In genomic region chr3:9749663-9750555, GRCh38 we compare ENCODE assay signal across 1 cellular context.
TF ChIP-seq lines count a peak whose summit lies in the region.

Gene OGG1 (plus strand): TSS chr3:9749952. CDS start chr3:9750287, 335 bp downstream.

TF ChIP-seq in HepG2, 621 proteins besides CTCF, POLR2A, EP300 and RAD21 (continued from another document and continues in another):
- TF ChIP-seq DNMT1 (CRISPR knock-in tag; IDR thresholded peaks at IDR 0.05) (no peak), FOXO4 (CRISPR knock-in tag; conservative IDR thresholded peaks at IDR 0.05) (no peak), NCOA1 (CRISPR knock-in tag; IDR thresholded peaks at IDR 0.05) (no peak), HBP1 (CRISPR knock-in tag; IDR thresholded peaks at IDR 0.05; ENCODE audit: low read depth) (no peak), ZFP1 (CRISPR knock-in tag; IDR thresholded peaks at IDR 0.05) (no peak), TBP (CRISPR knock-in tag; IDR thresholded peaks at IDR 0.05) (no peak), FLYWCH1 (CRISPR knock-in tag; IDR thresholded peaks at IDR 0.05) (no peak), ZNF672 (CRISPR knock-in tag; IDR thresholded peaks at IDR 0.05) (no peak), SIN3B (IDR thresholded peaks at IDR 0.05; ENCODE audit: low read length) (no peak), ZNF567 (CRISPR knock-in tag; IDR thresholded peaks at IDR 0.05; ENCODE audit: borderline replicate concordance) (0 out of 2 replicates have a peak, but pooled peaks have one; percentile 67), ZNF30 (CRISPR knock-in tag; IDR thresholded peaks at IDR 0.05) (no peak), RARA (CRISPR knock-in tag; IDR thresholded peaks at IDR 0.05) (no peak), ZNF570 (CRISPR knock-in tag; IDR thresholded peaks at IDR 0.05; ENCODE audit: borderline replicate concordance) (no peak), ZNF747 (CRISPR knock-in tag; IDR thresholded peaks at IDR 0.05; ENCODE audit: borderline replicate concordance) (no peak), TFDP2 (CRISPR knock-in tag; IDR thresholded peaks at IDR 0.05) (peak; percentile 88), SMC3 (IDR thresholded peaks at IDR 0.05; ENCODE audit: low read length) (no peak), ZFAT (CRISPR knock-in tag; conservative IDR thresholded peaks at IDR 0.05) (no peak), TFAP4 (IDR thresholded peaks at IDR 0.05; ENCODE audit: borderline replicate concordance, low read depth) (peak; percentile 93), NFE2L1 (CRISPR knock-in tag; IDR thresholded peaks at IDR 0.05; ENCODE audit: borderline replicate concordance) (no peak), ETV5 (CRISPR knock-in tag; IDR thresholded peaks at IDR 0.05; ENCODE audit: borderline replicate concordance) (peak; percentile 72; the same call in 1 of the 2 replicates), ZNF781 (CRISPR knock-in tag; IDR thresholded peaks at IDR 0.05; ENCODE audit: borderline replicate concordance, not compliant biosample characterization) (no peak), ZNF224 (CRISPR knock-in tag; IDR thresholded peaks at IDR 0.05) (no peak), THAP8 (CRISPR knock-in tag; IDR thresholded peaks at IDR 0.05; ENCODE audit: borderline replicate concordance) (no peak), MAFF (IDR thresholded peaks at IDR 0.05; ENCODE audit: low read depth, low read length) (no peak), AHDC1 (CRISPR knock-in tag; IDR thresholded peaks at IDR 0.05; ENCODE audit: borderline replicate concordance) (no peak), DNMT3B (CRISPR knock-in tag; conservative IDR thresholded peaks at IDR 0.05) (0 out of 2 replicates have a peak, but pooled peaks have one; percentile 20), CAMTA2 (CRISPR knock-in tag; IDR thresholded peaks at IDR 0.05; ENCODE audit: borderline replicate concordance) (no peak), PAXIP1 (CRISPR knock-in tag; conservative IDR thresholded peaks at IDR 0.05) (no peak; the same call in 1 of the 2 replicates), KAT7 (CRISPR knock-in tag; IDR thresholded peaks at IDR 0.05; ENCODE audit: borderline replicate concordance) (no peak), ZBTB44 (CRISPR knock-in tag; IDR thresholded peaks at IDR 0.05) (no peak), CENPX (CRISPR knock-in tag; IDR thresholded peaks at IDR 0.05) (no peak), MEF2D (CRISPR knock-in tag; IDR thresholded peaks at IDR 0.05) (0 out of 2 replicates have a peak, but pooled peaks have one; percentile 54), DDIT3 (CRISPR knock-in tag; IDR thresholded peaks at IDR 0.05) (no peak), ZFY (CRISPR knock-in tag; IDR thresholded peaks at IDR 0.05) (peak; percentile 78), HMGXB3 (CRISPR knock-in tag; IDR thresholded peaks at IDR 0.05; ENCODE audit: borderline replicate concordance) (peak; percentile 24; the same call in 1 of the 2 replicates)
